12 cellular contexts compared by ENCODE assay signal in genomic region chr15:40306371-40306770, GRCh38. TPM values are rescaled to one million over a fixed set of nuclear protein-coding genes. Genes with fewer than 3 reads are reported as not detected.
DNase-seq lines count a peak whose midpoint lies in the region; ATAC-seq lines count a peak whose summit lies in the region.
"Had no signal": no experiment of that assay in that cellular context is flagged by ENCODE, and none has a peak within 500 bp of the region (broad histone marks: within the 10 kb centered on the region; RNA-seq: fewer than 3 reads in every experiment).

No MANE protein-coding gene starts in this region.

- CTCF ChIA-PET in activated naive CD4-positive, alpha-beta T cell treated with anti-CD3 and anti-CD28 coated beads for 36 hours (lab: Charles Lee), result interaction anchor here (0.6 to 17.8 kb wide), 12 partner anchors 14 to 286 kb away, joined by 3 to 448 read pairs (median 6); partner anchors contain the start of genes CCDC9B and INAFM2

- H3K4me1 ChIP-seq in subcutaneous abdominal adipose tissue (ENCODE audit: control insufficient read depth in 5 of 5, insufficient read depth in 5 of 5, low read length in 5 of 5), result peaks cover 0 to 26% (median 4%) of the 10 kb centered on the region in 5 donors

- ATAC-seq in T-helper 17 cell, result no peak

- H3K4me3 Mint-ChIP-seq in activated naive CD4-positive, alpha-beta T cell treated with anti-CD3 and anti-CD28 coated beads for 36 hours, result peak overlapping the region; percentile 97
- H3K4me3 Mint-ChIP-seq in T-helper 17 cell (peak overlapping the region; percentile 95), immature natural killer cell (peak overlapping the region; percentile 94 to 99 (median 97))

- no peaks in the 10 kb centered on the region for H3K27me3 Mint-ChIP-seq in activated naive CD4-positive, alpha-beta T cell treated with anti-CD3 and anti-CD28 coated beads for 36 hours (ENCODE audit: low read depth)
- no peaks in the 10 kb centered on the region for H3K27me3 Mint-ChIP-seq in T-helper 17 cell
- peaks cover 0 to 5% (median 4%) of the 10 kb centered on the region in 3 donors for H3K27me3 Mint-ChIP-seq in immature natural killer cell (ENCODE audit: low read depth in 3 of 3)

- H3K27ac Mint-ChIP-seq in activated naive CD4-positive, alpha-beta T cell treated with anti-CD3 and anti-CD28 coated beads for 36 hours, result peak overlapping the region; percentile 96
- H3K27ac Mint-ChIP-seq in T-helper 17 cell (peak overlapping the region; percentile 90), immature natural killer cell (peak overlapping the region; percentile 90 to 97 (median 94))

- H3K9ac ChIP-seq in subcutaneous abdominal adipose tissue (ENCODE audit: low read length in 5 of 5), result peak overlapping the region in 1 of 5 donors; percentile 12

- intact Hi-C loops in activated naive CD4-positive, alpha-beta T cell treated with anti-CD3 and anti-CD28 coated beads for 36 hours (cut with micrococcal nuclease), result loop anchor here (5.0 kb wide), 2 partner anchors 36 to 51 kb away; partner anchors contain the start of genes CCDC9B and DISP2

- H3K9me3 Mint-ChIP-seq in activated naive CD4-positive, alpha-beta T cell treated with anti-CD3 and anti-CD28 coated beads for 36 hours, result no peaks in the 10 kb centered on the region
- H3K9me3 Mint-ChIP-seq in immature natural killer cell, result no peaks in the 10 kb centered on the region

- peaks cover 0 to 9% (median 3%) of the 10 kb centered on the region in 5 donors for H3K27me3 ChIP-seq in subcutaneous abdominal adipose tissue (ENCODE audit: control insufficient read depth in 5 of 5, insufficient read depth in 4 of 5, low read length in 5 of 5)

- H3K36me3 ChIP-seq in subcutaneous abdominal adipose tissue (ENCODE audit: control insufficient read depth in 5 of 5, insufficient read depth in 5 of 5, low read length in 5 of 5), result peaks cover 0 to 13% (median 0%) of the 10 kb centered on the region in 5 donors

- no peak for DNase-seq in activated naive CD4-positive, alpha-beta T cell treated with anti-CD3 and anti-CD28 coated beads for 36 hours
- DNase-seq in activated naive CD4-positive, alpha-beta T cell treated with anti-CD3 and anti-CD28 coated beads, Interleukin-2, amount 50 U/mL, for 16 hours, result no peak
- DNase-seq in T-helper 17 cell (no peak), immature natural killer cell (no peak), NCI-H1694 treated with DMSO at 0.1 percent for 48 hours (lab: John Stamatoyannopoulos, UW) (no peak), kidney tubule cell (ENCODE audit: low spot score) (no peak)
- no peak for DNase-seq in stimulated activated CD4-positive, alpha-beta T cell treated with anti-CD3 and anti-CD28 coated beads, Interleukin-15, amount 100 ng/mL, for 24 hours
- DNase-seq: foreskin melanocyte, NCI-H2171 treated with DMSO at 0.1 percent for 48 hours, SHP77 had no signal

- peak overlapping the region in 3 of 5 donors; percentile 31 to 59 (median 51) for H3K4me3 ChIP-seq in subcutaneous abdominal adipose tissue (ENCODE audit: low read depth in 1 of 5, low read length in 5 of 5)

- peaks cover 28% of the 10 kb centered on the region for H3K4me1 Mint-ChIP-seq in activated naive CD4-positive, alpha-beta T cell treated with anti-CD3 and anti-CD28 coated beads for 36 hours (ENCODE audit: low read depth)
- H3K4me1 Mint-ChIP-seq in T-helper 17 cell, result peaks cover 30% of the 10 kb centered on the region
- peaks cover 61 to 62% of the 10 kb centered on the region in 2 donors for H3K4me1 Mint-ChIP-seq in immature natural killer cell

- no peaks in the 10 kb centered on the region for H3K9me3 ChIP-seq in T-helper 17 cell (ENCODE audit: control insufficient read depth, low read length, poor library complexity, severe bottlenecking)
- H3K9me3 ChIP-seq in subcutaneous abdominal adipose tissue (ENCODE audit: control insufficient read depth in 5 of 5, low read length in 5 of 5), result no peaks in the 10 kb centered on the region

- H3K36me3 Mint-ChIP-seq in activated naive CD4-positive, alpha-beta T cell treated with anti-CD3 and anti-CD28 coated beads for 36 hours (ENCODE audit: low read depth), result peaks cover 11% of the 10 kb centered on the region
- H3K36me3 Mint-ChIP-seq in T-helper 17 cell (ENCODE audit: low read depth), result no peaks in the 10 kb centered on the region
- H3K36me3 Mint-ChIP-seq in immature natural killer cell, result peaks cover 0 to 10% (median 0%) of the 10 kb centered on the region in 3 donors

- H3K27ac ChIP-seq in subcutaneous abdominal adipose tissue (ENCODE audit: low read depth, low read length), result no peak overlapping the region

RNA-seq across cellular contexts. Expression of gene PLCB2, which starts 1.4 kb away (rescaled TPM):
- 10 to 100 TPM; 55.0 to 56.7 TPM for total RNA-seq in activated naive CD4-positive, alpha-beta T cell treated with anti-CD3 and anti-CD28 coated beads for 36 hours
- 100 to 1,000 TPM; 228 to 238 TPM for total RNA-seq in T-helper 17 cell
- 10 to 100 TPM; 18.0 to 57.0 (median 24.2) TPM for polyA plus RNA-seq in immature natural killer cell

RNA-seq across cellular contexts. Expression of gene INAFM2, which starts 17.1 kb away (rescaled TPM):
- 1 to 10 TPM; 4.9 to 6.5 TPM for total RNA-seq in activated naive CD4-positive, alpha-beta T cell treated with anti-CD3 and anti-CD28 coated beads for 36 hours
- total RNA-seq in T-helper 17 cell, result 10 to 100 TPM in 1 of 2 donors, 1 to 10 TPM in 1; 9.2 to 48.3 TPM
- polyA plus RNA-seq in immature natural killer cell, result 1 to 10 TPM; 3.2 to 3.5 (median 3.2) TPM

RNA-seq across cellular contexts. Expression of gene ANKRD63, which starts 23.5 kb away (rescaled TPM):
- not detected for total RNA-seq in activated naive CD4-positive, alpha-beta T cell treated with anti-CD3 and anti-CD28 coated beads for 36 hours
- total RNA-seq in T-helper 17 cell, result under 1 TPM in 1 of 2 donors, not detected in 1; 0.42 TPM
- not detected for polyA plus RNA-seq in immature natural killer cell
- total RNA-seq: lung microvascular endothelial cell had no signal

RNA-seq across cellular contexts. Expression of gene CCDC9B, which starts 34.4 kb away (rescaled TPM):
- total RNA-seq in activated naive CD4-positive, alpha-beta T cell treated with anti-CD3 and anti-CD28 coated beads for 36 hours, result 1 to 10 TPM; 1.9 to 2.2 TPM
- 1 to 10 TPM; 4.1 to 5.3 TPM for total RNA-seq in T-helper 17 cell
- under 1 TPM in 2 of 3 donors, not detected in 1; 0.09 to 0.46 TPM for polyA plus RNA-seq in immature natural killer cell

RNA-seq across cellular contexts. Expression of gene PHGR1, which starts 44.5 kb away (rescaled TPM):
- total RNA-seq in activated naive CD4-positive, alpha-beta T cell treated with anti-CD3 and anti-CD28 coated beads for 36 hours, result not detected
- total RNA-seq in T-helper 17 cell, result not detected
- not detected for polyA plus RNA-seq in immature natural killer cell
- total RNA-seq: lung microvascular endothelial cell had no signal
